2 cellular contexts compared by ENCODE assay signal in the genomic region with DNA sequence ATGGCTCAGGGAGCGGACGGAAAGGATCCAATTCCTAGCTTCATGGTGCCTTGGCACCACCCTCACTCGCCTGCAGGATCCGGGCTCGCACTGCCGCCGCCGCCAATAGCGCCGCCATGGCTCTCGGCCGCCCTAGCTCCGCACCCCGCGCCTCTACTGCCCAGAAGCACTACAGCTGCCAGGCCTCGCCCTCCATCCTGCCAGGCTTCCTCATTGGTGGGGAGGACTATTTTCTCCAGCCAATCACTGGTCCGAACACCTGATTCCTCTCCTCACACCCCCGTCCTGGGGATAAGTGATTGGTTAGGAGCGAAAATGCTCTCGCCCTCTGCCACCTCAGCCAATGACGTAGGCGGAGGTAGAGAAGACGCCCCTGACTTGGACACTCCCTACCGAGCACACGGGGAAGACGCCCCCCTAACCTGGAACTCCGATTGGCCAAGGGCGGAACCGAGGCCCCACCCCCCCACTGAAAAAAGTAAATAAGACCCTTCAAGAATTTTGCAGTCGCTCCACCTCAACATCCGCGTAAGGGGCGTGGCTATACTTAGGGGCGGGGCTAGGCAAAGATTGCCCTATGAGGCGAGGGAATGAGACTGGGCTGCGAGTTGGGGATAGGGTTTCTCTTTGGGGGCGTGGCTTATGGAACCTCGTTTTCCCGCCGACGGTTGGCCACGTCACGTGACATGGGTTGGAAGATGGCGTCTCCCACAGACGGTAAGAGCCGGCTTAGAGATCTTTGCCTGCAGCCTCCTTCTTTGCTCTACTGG.
TF ChIP-seq lines count a peak whose summit lies in the region.

ALDH6A1 (minus strand) TSS at position 177 of the 770 bp plus-strand sequence; CDS start at position 118, 59 bp downstream.
A gene with protein sequence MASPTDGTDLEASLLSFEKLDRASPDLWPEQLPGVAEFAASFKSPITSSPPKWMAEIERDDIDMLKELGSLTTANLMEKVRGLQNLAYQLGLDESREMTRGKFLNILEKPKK (plus strand): TSS at position 680 of the 770 bp plus-strand sequence. CDS start 19 bp downstream, at position 699.

TF ChIP-seq in HCT116, 20 proteins besides CTCF, POLR2A, EP300 and RAD21 (continued from another document):
- TF ChIP-seq ELF1 (IDR thresholded peaks at IDR 0.05; ENCODE audit: borderline replicate concordance, low read depth) (no peak; the same call in 1 of the 2 replicates), REST (IDR thresholded peaks at IDR 0.05; ENCODE audit: low read depth) (no peak)

TF ChIP-seq in neural cell, 6 proteins besides CTCF, POLR2A, EP300 and RAD21 (continued from another document):
- TF ChIP-seq REST (IDR thresholded peaks at IDR 0.05; ENCODE audit: borderline replicate concordance), result peak; percentile 64
- TF ChIP-seq TAF1 (IDR thresholded peaks at IDR 0.05; ENCODE audit: low read depth), result no peak
